15 cellular contexts compared by ENCODE assay signal in the genomic region with DNA sequence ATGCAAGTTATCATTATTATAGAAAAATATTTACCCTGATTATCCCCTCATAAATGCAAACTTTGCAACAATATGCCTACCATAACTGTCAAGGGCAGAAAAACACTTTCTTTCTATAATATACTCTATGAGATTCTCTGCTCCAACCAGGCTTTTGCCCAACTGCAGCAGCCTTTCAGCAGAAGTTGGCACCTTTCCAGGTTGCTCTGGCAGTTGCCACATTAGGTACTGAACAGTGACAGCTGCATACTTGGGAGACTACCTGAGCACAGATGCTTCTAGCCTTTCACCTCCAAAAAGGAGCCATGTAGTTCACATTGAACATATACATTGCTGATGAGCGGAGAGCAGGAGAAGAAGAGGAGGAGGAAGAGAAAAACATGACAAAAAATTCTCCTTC.
DNase-seq lines count a peak whose midpoint lies in the region; ATAC-seq, FAIRE-seq and TF ChIP-seq lines count a peak whose summit lies in the region.
"Had no signal": no experiment of that assay in that cellular context is flagged by ENCODE, and none has a peak within 500 bp of the region (broad histone marks: within the 10 kb centered on the region; RNA-seq: fewer than 3 reads in every experiment).

No MANE protein-coding gene starts in this region.

- no peak for ATAC-seq in HG03135 (IDR thresholded peaks at IDR 0.05; ENCODE audit: unreplicated experiment)

- DNase-seq in EH (ENCODE audit: low read depth), result peak; percentile 1
- peak; percentile 1 for DNase-seq in NB4 (ENCODE audit: low read depth)
- peak; percentile 43 to 65 for DNase-seq in SHP77 (lab: John Stamatoyannopoulos, UW)
- peak; percentile 23 for DNase-seq in myocyte (ENCODE audit: low read depth)
- DNase-seq in HTR-8/SVneo (ENCODE audit: insufficient read length, low spot score), result no peak
- no peak for DNase-seq in activated CD4-positive, alpha-beta T cell treated with anti-CD3 and anti-CD28 coated beads for 1 hour
- DNase-seq: activated CD4-positive, alpha-beta memory T cell treated with anti-CD3 and anti-CD28 coated beads, Interleukin-2, amount 10 ng/mL, durations not matched to agents 7 days and 5 days; activated naive CD4-positive, alpha-beta T cell treated with anti-CD3 and anti-CD28 coated beads, Interleukin-2, amount 10 ng/mL, durations not matched to agents 7 days and 5 days; central memory CD4-positive, alpha-beta T cell; hippocampal formation; Peyer's patch; T1000 had no signal

- TF ChIP-seq CTCF in NB4 (IDR thresholded peaks at IDR 0.05; ENCODE audit: low read depth, low read length), result no peak

- no peak overlapping the region for H3K4me3 ChIP-seq in NB4 (ENCODE audit: low read depth, low read length)
- H3K4me3 ChIP-seq: lung, Peyer's patch, smooth muscle cell had no signal

- no peak for FAIRE-seq in HTR-8/SVneo (lab: Jason Lieb, UNC)

- TF ChIP-seq POLR2A in NB4 (IDR thresholded peaks at IDR 0.05; ENCODE audit: extremely low read depth, insufficient read length), result no peak

Comparison
In these comparisons a context has a peak if more than half of its experiments do, and no peak if none do; other contexts are left out.
1. DNase-seq: peak in EH (single experiment), NB4 (single experiment), SHP77 (2 of 2) and myocyte (single experiment); none in HTR-8/SVneo (single experiment) and activated CD4-positive, alpha-beta T cell treated with anti-CD3 and anti-CD28 coated beads for 1 hour (single experiment).